29 cellular contexts compared by ENCODE assay signal in genomic region chr1:7809742-7810141, GRCh38. TPM values are rescaled to one million over a fixed set of nuclear protein-coding genes. Genes with fewer than 3 reads are reported as not detected.
"Had no signal": no experiment of that assay in that cellular context is flagged by ENCODE, and none has a peak within 500 bp of the region (broad histone marks: within the 10 kb centered on the region; RNA-seq: fewer than 3 reads in every experiment).

No MANE protein-coding gene starts in this region.

- H3K27ac Mint-ChIP-seq: dendritic cell treated with granulocyte-macrophage colony-stimulating factor and Interleukin-4, amounts not matched to agents 40 ng/mL and 50 ng/mL, for 4 days; effector memory CD8-positive, alpha-beta T cell; endodermal cell; memory B cell; mesothelial cell of epicardium; naive B cell had no signal

- H3K4me1 ChIP-seq: colonic mucosa, esophagus squamous epithelium, gastrocnemius medialis, heart right ventricle, left ventricle myocardium inferior, lower lobe of right lung had no signal

- H3K27me3 Mint-ChIP-seq: effector memory CD8-positive, alpha-beta T cell; memory B cell; naive B cell; naive thymus-derived CD8-positive, alpha-beta T cell had no signal

- H3K27me3 ChIP-seq: colonic mucosa, esophagus squamous epithelium, gastrocnemius medialis, heart right ventricle had no signal

- ATAC-seq: effector memory CD8-positive, alpha-beta T cell; gastrocnemius medialis; heart right ventricle; left cardiac atrium; lower lobe of right lung; mucosa of descending colon; naive thymus-derived CD8-positive, alpha-beta T cell had no signal

- H3K9me3 ChIP-seq: colonic mucosa, gastrocnemius medialis had no signal

- H3K4me3 Mint-ChIP-seq: dendritic cell treated with granulocyte-macrophage colony-stimulating factor and Interleukin-4, amounts not matched to agents 40 ng/mL and 50 ng/mL, for 4 days; effector memory CD8-positive, alpha-beta T cell; endodermal cell; memory B cell; mesothelial cell of epicardium; naive B cell; naive thymus-derived CD8-positive, alpha-beta T cell had no signal

- H3K27ac ChIP-seq: colonic mucosa, epithelial cell of prostate, esophagus squamous epithelium, heart right ventricle, left ventricle myocardium inferior, lower lobe of right lung had no signal

- DNase-seq: colonic mucosa; cortex of kidney; effector CD8-positive, alpha-beta T cell; effector memory CD8-positive, alpha-beta T cell; endodermal cell; esophagus squamous epithelium; glutamatergic neuron; heart right ventricle; hippocampal formation; left cardiac atrium; left ventricle myocardium inferior; lower lobe of right lung; mucosa of descending colon; naive B cell; naive thymus-derived CD8-positive, alpha-beta T cell had no signal

- H3K36me3 ChIP-seq: colonic mucosa had no signal

- H3K4me3 ChIP-seq: colonic mucosa, esophagus squamous epithelium, gastrocnemius medialis, heart right ventricle, left ventricle myocardium inferior, lower lobe of right lung, mucosa of descending colon had no signal

- H3K4me1 Mint-ChIP-seq: endodermal cell; memory B cell; mesothelial cell of epicardium; naive B cell; naive thymus-derived CD8-positive, alpha-beta T cell had no signal

RNA-seq across cellular contexts. Expression of gene UTS2, which starts 43.1 kb away (rescaled TPM):
- total RNA-seq: dermis microvascular lymphatic vessel endothelial cell; endodermal cell; esophagus mucosa; esophagus squamous epithelium; gastrocnemius medialis; glomerular endothelial cell; kidney epithelial cell; left cardiac atrium; left ventricle myocardium inferior; lower lobe of right lung; lung microvascular endothelial cell; mesenteric fat pad; mesothelial cell of epicardium; myocyte; naive thymus-derived CD8-positive, alpha-beta T cell had no signal
- polyA plus RNA-seq: heart right ventricle, keratinocyte, liver had no signal
